19 cellular contexts compared by ENCODE assay signal in the genomic region with DNA sequence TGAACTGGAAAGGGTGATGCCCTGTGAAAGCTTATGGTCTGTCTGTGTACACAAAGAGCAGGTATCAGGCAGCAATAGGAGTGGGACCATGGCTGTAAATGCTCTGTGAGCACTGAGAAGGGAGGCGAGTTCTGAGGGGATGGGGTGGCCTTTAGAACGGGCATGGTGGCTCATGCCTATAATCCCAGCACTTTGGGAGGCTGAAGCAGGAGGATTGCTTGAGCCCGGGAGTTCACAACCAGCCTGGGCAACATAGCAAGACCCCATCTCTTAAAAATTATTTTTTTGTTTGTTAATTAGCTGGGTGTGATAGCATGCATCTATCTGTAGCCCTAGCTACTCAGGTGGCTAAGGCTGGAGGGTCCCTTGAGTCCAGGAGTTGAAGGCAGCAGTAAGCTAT. TPM values are rescaled to one million over a fixed set of nuclear protein-coding genes. Genes with fewer than 3 reads are reported as not detected.
DNase-seq lines count a peak whose midpoint lies in the region; ATAC-seq, FAIRE-seq and TF ChIP-seq lines count a peak whose summit lies in the region.
"Had no signal": no experiment of that assay in that cellular context is flagged by ENCODE, and none has a peak within 500 bp of the region (broad histone marks: within the 10 kb centered on the region; RNA-seq: fewer than 3 reads in every experiment).

No MANE protein-coding gene starts in this region.

- H3K9me3 ChIP-seq in HepG2 (ENCODE audit: low read length) (no peaks in the 10 kb centered on the region), right lobe of liver (no peaks in the 10 kb centered on the region), K562 (replicated peaks; ENCODE audit: control insufficient read depth, insufficient read depth, low read depth, low read length) (no peaks in the 10 kb centered on the region)
- H3K9me3 ChIP-seq: A549 had no signal

- H4K20me1 ChIP-seq in HepG2 (ENCODE audit: insufficient read depth, low read length) (peaks cover 12% of the 10 kb centered on the region), K562 (replicated peaks; ENCODE audit: control insufficient read depth, insufficient read depth, low read length) (peaks cover 13% of the 10 kb centered on the region; the same call in 1 of the 2 replicates)

- peaks cover 33% of the 10 kb centered on the region for H3K79me2 ChIP-seq in HepG2 (ENCODE audit: insufficient read depth, low read length)
- H3K79me2 ChIP-seq in K562 (ENCODE audit: control insufficient read depth, insufficient read depth, low read length), result peaks cover 40% of the 10 kb centered on the region

- no peak for ATAC-seq in HepG2
- ATAC-seq in right lobe of liver, result no peak
- ATAC-seq in K562, result no peak
- no peak for ATAC-seq in HG03280 (IDR thresholded peaks at IDR 0.05; ENCODE audit: unreplicated experiment)
- no peak for ATAC-seq in GM21619 (IDR thresholded peaks at IDR 0.05; ENCODE audit: unreplicated experiment)
- ATAC-seq: A549; CD8-positive, alpha-beta T cell had no signal

- peak overlapping the region; percentile 16 for H3K4me3 Mint-ChIP-seq in neural crest cell
- H3K4me3 Mint-ChIP-seq: CD8-positive, alpha-beta T cell; H9 had no signal

- H3K4me2 ChIP-seq in HepG2 (ENCODE audit: low read depth, low read length), result no peak overlapping the region
- H3K4me2 ChIP-seq in K562 (ENCODE audit: insufficient read depth, low read length), result no peak overlapping the region
- H3K4me2 ChIP-seq: A549 had no signal

- CTCF ChIA-PET in HepG2 (lab: Yijun Ruan, JAX; ENCODE audit: low intra/inter-chr PET ratio, low total read pairs), result no interaction called here
- CTCF ChIA-PET in K562 (lab: Yijun Ruan, JAX; ENCODE audit: low intra/inter-chr PET ratio), result no interaction called here

- H2AFZ ChIP-seq in HepG2 (ENCODE audit: low read length) (no peak overlapping the region), K562 (ENCODE audit: low read depth, low read length) (no peak overlapping the region)

- no peak for TF ChIP-seq EP300 in HepG2 (IDR thresholded peaks at IDR 0.05; ENCODE audit: low read depth in 2 of 2, low read length in 2 of 2)
- TF ChIP-seq EP300 in HepG2 (CRISPR knock-in tag; IDR thresholded peaks at IDR 0.05; ENCODE audit: borderline replicate concordance), result no peak
- no peak for TF ChIP-seq EP300 in K562 (IDR thresholded peaks at IDR 0.05; ENCODE audit: low read length)

- TF ChIP-seq POLR2A in HepG2 (IDR thresholded peaks at IDR 0.05; ENCODE audit: insufficient read depth in 1 of 2, low read depth in 2 of 2, low read length in 2 of 2) (no peak), right lobe of liver (IDR thresholded peaks at IDR 0.05) (no peak), NB4 (IDR thresholded peaks at IDR 0.05; ENCODE audit: extremely low read depth, insufficient read length) (no peak), K562 (conservative IDR thresholded peaks at IDR 0.05) (no peak)

- H3K4me1 ChIP-seq in HepG2 (ENCODE audit: insufficient read depth, low read length) (peaks cover 34% of the 10 kb centered on the region), right lobe of liver (peaks cover 0 to 5% (median 0%) of the 10 kb centered on the region in 4 donors), K562 (replicated peaks in 1 of 2; ENCODE audit: control insufficient read depth in 2 of 2, insufficient read depth in 2 of 2, low read length in 2 of 2) (peaks cover 22 to 26% of the 10 kb centered on the region in 2 experiments)

- peaks cover 22 to 49% of the 10 kb centered on the region in 2 experiments; a peak in 4 of 5 replicates for H3K36me3 ChIP-seq in HepG2 (replicated peaks in 1 of 2; ENCODE audit: control insufficient read depth in 1 of 2, insufficient read depth in 2 of 2, low read length in 2 of 2)
- peaks cover 0 to 13% (median 3%) of the 10 kb centered on the region in 4 donors for H3K36me3 ChIP-seq in right lobe of liver
- H3K36me3 ChIP-seq in K562 (ENCODE audit: control insufficient read depth, insufficient read depth, low read length), result peaks cover 64% of the 10 kb centered on the region

- no peak overlapping the region for H3K4me3 ChIP-seq in HepG2 (replicated peaks in 1 of 3; ENCODE audit: insufficient read depth in 1 of 3, low read depth in 2 of 3, low read length in 3 of 3)
- H3K4me3 ChIP-seq in right lobe of liver, result no peak overlapping the region
- peak overlapping the region; percentile 4 for H3K4me3 ChIP-seq in NB4 (ENCODE audit: low read depth, low read length)
- H3K4me3 ChIP-seq in K562, result no peak overlapping the region
- H3K4me3 ChIP-seq: A549 had no signal

- H3K27ac ChIP-seq in HepG2 (ENCODE audit: extremely low read length, insufficient read depth, low read length) (no peak overlapping the region), right lobe of liver (no peak overlapping the region), K562 (ENCODE audit: extremely low read depth, low read depth, low read length) (no peak overlapping the region)
- H3K27ac ChIP-seq: 22Rv1, A549 had no signal

- H3K9ac ChIP-seq in HepG2 (ENCODE audit: insufficient read depth, low read depth, low read length), result no peak overlapping the region
- no peak overlapping the region for H3K9ac ChIP-seq in K562 (ENCODE audit: insufficient read depth in 1 of 2, low read depth in 2 of 2, low read length in 2 of 2)

- BruUV-seq in HepG2 (replicated peaks; lab: Mats Ljungman, UMichigan), result no TSS peak
- no TSS peak for BruUV-seq in K562 (replicated peaks; lab: Mats Ljungman, UMichigan)

- POLR2A ChIA-PET in HepG2 (lab: Yijun Ruan, JAX), result no interaction called here
- POLR2A ChIA-PET in K562 (lab: Yijun Ruan, JAX), result interaction anchor here (0.9 to 1.4 kb wide), 4 partner anchors 9 to 55 kb away, joined by 3 to 7 read pairs (median 4); a partner anchor contains a TSS

- H3K27ac Mint-ChIP-seq in neural crest cell (ENCODE audit: unreplicated experiment), result no peak overlapping the region

- TF ChIP-seq RAD21 in HepG2 (CRISPR knock-in tag; IDR thresholded peaks at IDR 0.05), result no peak
- TF ChIP-seq RAD21 in K562 (CRISPR knock-in tag; conservative IDR thresholded peaks at IDR 0.05 in 1 of 2, IDR thresholded peaks at IDR 0.05 in 1 of 2), result no peak

- TF ChIP-seq CTCF in HepG2 (CRISPR knock-in tag; IDR thresholded peaks at IDR 0.05) (no peak), right lobe of liver (IDR thresholded peaks at IDR 0.05) (no peak), NB4 (IDR thresholded peaks at IDR 0.05; ENCODE audit: low read depth, low read length) (no peak), K562 (IDR thresholded peaks at IDR 0.05 in 2 of 3, conservative IDR thresholded peaks at IDR 0.05 in 1 of 3; ENCODE audit: insufficient read depth in 2 of 3, low read depth in 1 of 3, low read length in 3 of 3) (no peak), neural crest cell (conservative IDR thresholded peaks at IDR 0.05) (no peak)

- H3K27me3 ChIP-seq in HepG2 (ENCODE audit: control insufficient read depth in 1 of 2, insufficient read depth in 2 of 2, low read length in 2 of 2) (no peaks in the 10 kb centered on the region), right lobe of liver (no peaks in the 10 kb centered on the region), K562 (ENCODE audit: control insufficient read depth in 2 of 2, insufficient read depth in 2 of 2, low read length in 2 of 2) (no peaks in the 10 kb centered on the region)

- peaks cover 22% of the 10 kb centered on the region for H3K36me3 Mint-ChIP-seq in neural crest cell (ENCODE audit: low read depth)

- H3K27me3 Mint-ChIP-seq in neural crest cell (ENCODE audit: low read depth), result no peaks in the 10 kb centered on the region

- DNase-seq in HepG2 (ENCODE audit: low spot score), result no peak
- DNase-seq in right lobe of liver, result no peak
- DNase-seq in NB4 (ENCODE audit: low read depth), result no peak
- DNase-seq in K562 (ENCODE audit: extremely low read depth in 1 of 4, low spot score in 3 of 4), result no peak
- no peak for DNase-seq in neural crest cell (ENCODE audit: low read depth, low spot score)
- no peak for DNase-seq in NCI-H524 treated with DMSO at 0.1 percent for 48 hours (lab: John Stamatoyannopoulos, UW)
- DNase-seq: AML-193; Calu3; CD8-positive, alpha-beta T cell; DMS79 treated with DMSO at 0.1 percent for 48 hours; EL; GOT3; H9 had no signal

- FAIRE-seq in HepG2 (lab: Jason Lieb, UNC) (no peak), K562 (lab: Jason Lieb, UNC) (no peak)
- FAIRE-seq: A549, GM12891, GM18507 had no signal

- no peaks in the 10 kb centered on the region for H3K9me3 Mint-ChIP-seq in neural crest cell
- H3K9me3 Mint-ChIP-seq: CD8-positive, alpha-beta T cell; H9 had no signal

- in situ Hi-C loops in HepG2 (cut with HindIII; ENCODE audit: extremely low pct_ligation_motif_present, low pct_unique_long_range_greater_than_20kb) (no loop called here), K562 (cut with MboI) (no loop called here)

- 71% methylated on average over 3 of the region's 3 CpGs for WGBS in HepG2 (ENCODE audit: low lambda C conversion rate)
- WGBS in right lobe of liver (ENCODE audit: insufficient coverage, low coverage, low lambda C conversion rate, missing lambda C conversion rate), result 80% methylated on average over 1 of the region's 3 CpGs
- WGBS in K562 (ENCODE audit: insufficient coverage, low coverage, missing lambda C conversion rate), result 96% methylated on average over 3 of the region's 3 CpGs

- peaks cover 2% of the 10 kb centered on the region for H3K9me1 ChIP-seq in K562 (ENCODE audit: control insufficient read depth, insufficient read depth, low read length)

- H3K4me1 Mint-ChIP-seq in neural crest cell, result peaks cover 34% of the 10 kb centered on the region

- intact Hi-C loops in HepG2 (cut with micrococcal nuclease; ENCODE audit: unreplicated experiment), result no loop called here
- intact Hi-C loops in right lobe of liver (cut with DNase I), result no loop called here
- intact Hi-C loops in K562 (cut with micrococcal nuclease), result no loop called here

RNA-seq across cellular contexts. Expression of a gene that starts 3.5 kb away (rescaled TPM):
- total RNA-seq in HepG2 (2016; rRNA removed; fragmentation: Illumina TruSeq; extraction: Trizol) (23.6 and 29.9 TPM in 2 replicates), right lobe of liver (1 to 10 TPM; 2.2 to 5.0 (median 2.7) TPM), K562 (2014; rRNA removed) (36.3 and 39.3 TPM in 2 replicates), K562 (2014; rRNA removed; fragmentation: Illumina TruSeq; extraction: Trizol) (11.5 and 11.8 TPM in 2 replicates), K562 (2015; rRNA removed; fragmentation: Illumina TruSeq; extraction: Trizol) (31.4 and 31.9 TPM in 2 replicates), K562 (2021) (33.0 and 35.3 TPM in 2 replicates), neural crest cell (104 and 107 TPM in 2 replicates)
- total RNA-seq in HepG2 (2016; cell fraction: cytosol; rRNA removed; fragmentation: Illumina TruSeq; extraction: Trizol; ENCODE audit: low read depth), result 44.1 and 45.2 TPM in 2 replicates
- total RNA-seq in HepG2 (2016; cell fraction: insoluble cytoplasmic fraction; rRNA removed; fragmentation: Illumina TruSeq; extraction: Trizol), result 19.6 and 30.8 TPM in 2 replicates
- total RNA-seq in HepG2 (2016; cell fraction: membrane; rRNA removed; fragmentation: Illumina TruSeq; extraction: Trizol), result 65.9 and 67.9 TPM in 2 replicates
- 18.3 and 21.0 TPM in 2 replicates for total RNA-seq in HepG2 (2016; cell fraction: nucleus; rRNA removed; fragmentation: Illumina TruSeq; extraction: Trizol)
- polyA plus RNA-seq in HepG2 (2011; rRNA removed) (21.4 and 24.8 TPM in 2 replicates), K562 (2011; rRNA removed) (15.1 and 16.9 TPM in 2 replicates), K562 (2014; fragmentation: Illumina TruSeq; extraction: Trizol) (19.6 and 26.5 TPM in 2 replicates), K562 (2014; fragmentation: Nextera tagmentation; extraction: Ambion mirVana) (under 1 TPM; 0.70 to 0.95 TPM), K562 (2014; rRNA removed) (35.0 and 38.6 TPM in 2 replicates)
- 20.8 and 31.5 TPM in 2 replicates for polyA plus RNA-seq in HepG2 (2011; cell fraction: cytosol; rRNA removed)
- polyA plus RNA-seq in HepG2 (2011; cell fraction: nucleus; rRNA removed), result 29.5 and 33.6 TPM in 2 replicates
- 17.1 and 21.7 TPM in 2 replicates for polyA plus RNA-seq in HepG2 (2012)
- 69.3 and 70.4 TPM in 2 replicates for polyA plus RNA-seq in HepG2 (2016; cell fraction: cytosol; fragmentation: Illumina TruSeq; extraction: Trizol; ENCODE audit: low read depth)
- polyA plus RNA-seq in HepG2 (2016; cell fraction: insoluble cytoplasmic fraction; fragmentation: Illumina TruSeq; extraction: Trizol; ENCODE audit: low read depth), result 36.8 and 41.3 TPM in 2 replicates
- polyA plus RNA-seq in HepG2 (2016; cell fraction: membrane; fragmentation: Illumina TruSeq; extraction: Trizol; ENCODE audit: low read depth), result 88.9 and 91.0 TPM in 2 replicates
- 55.9 and 57.5 TPM in 2 replicates for polyA plus RNA-seq in HepG2 (2016; cell fraction: nucleus; fragmentation: Illumina TruSeq; extraction: Trizol; ENCODE audit: insufficient read depth, low read depth)
- polyA minus RNA-seq in HepG2 (2011; rRNA and poly(A)+ RNA removed; ENCODE audit: low replicate concordance), result 17.5 and 25.8 TPM in 2 replicates
- 9.3 and 10.1 TPM in 2 replicates for polyA minus RNA-seq in HepG2 (2011; cell fraction: cytosol; rRNA and poly(A)+ RNA removed)
- 13.3 and 14.8 TPM in 2 replicates for polyA minus RNA-seq in HepG2 (2011; cell fraction: nucleus; rRNA and poly(A)+ RNA removed)
- 22.0 and 38.1 TPM in 2 replicates for total RNA-seq in K562 (2011; cell fraction: chromatin; rRNA removed; ENCODE audit: low replicate concordance)
- total RNA-seq in K562 (2011; cell fraction: nucleolus; rRNA removed), result 26.2 and 28.3 TPM in 2 replicates
- 23.4 and 29.6 TPM in 2 replicates for total RNA-seq in K562 (2011; cell fraction: nucleoplasm; rRNA removed)
- 18.9 and 34.3 TPM in 2 replicates for polyA plus RNA-seq in K562 (2011; cell fraction: cytosol; rRNA removed)
- polyA plus RNA-seq in K562 (2011; cell fraction: nucleus; rRNA removed), result 17.4 and 25.9 TPM in 2 replicates
- 29.5 and 34.3 TPM in 2 replicates for polyA plus RNA-seq in K562 (2012)
- polyA minus RNA-seq in K562 (2011; rRNA and poly(A)+ RNA removed), result 4.3 and 4.6 TPM in 2 replicates
- polyA minus RNA-seq in K562 (2011; cell fraction: cytosol; rRNA and poly(A)+ RNA removed), result 10.5 and 11.5 TPM in 2 replicates
- 7.0 and 7.8 TPM in 2 replicates for polyA minus RNA-seq in K562 (2011; cell fraction: nucleus; rRNA and poly(A)+ RNA removed)

RNA-seq across cellular contexts. Expression of a gene that starts 22.2 kb away (rescaled TPM):
- total RNA-seq in HepG2 (2016; rRNA removed; fragmentation: Illumina TruSeq; extraction: Trizol), result 13.9 and 17.4 TPM in 2 replicates
- 2.8 and 3.2 TPM in 2 replicates for total RNA-seq in HepG2 (2016; cell fraction: cytosol; rRNA removed; fragmentation: Illumina TruSeq; extraction: Trizol; ENCODE audit: low read depth)
- total RNA-seq in HepG2 (2016; cell fraction: insoluble cytoplasmic fraction; rRNA removed; fragmentation: Illumina TruSeq; extraction: Trizol), result 13.6 and 14.5 TPM in 2 replicates
- total RNA-seq in HepG2 (2016; cell fraction: membrane; rRNA removed; fragmentation: Illumina TruSeq; extraction: Trizol), result 10.2 and 10.4 TPM in 2 replicates
- 13.5 and 15.1 TPM in 2 replicates for total RNA-seq in HepG2 (2016; cell fraction: nucleus; rRNA removed; fragmentation: Illumina TruSeq; extraction: Trizol)
- 13.5 and 14.6 TPM in 2 replicates for polyA plus RNA-seq in HepG2 (2011; rRNA removed)
- 9.1 and 10.3 TPM in 2 replicates for polyA plus RNA-seq in HepG2 (2011; cell fraction: cytosol; rRNA removed)
- 16.5 and 18.4 TPM in 2 replicates for polyA plus RNA-seq in HepG2 (2011; cell fraction: nucleus; rRNA removed)
- polyA plus RNA-seq in HepG2 (2012), result 11.6 and 13.0 TPM in 2 replicates
- 1.5 and 1.6 TPM in 2 replicates for polyA plus RNA-seq in HepG2 (2016; cell fraction: cytosol; fragmentation: Illumina TruSeq; extraction: Trizol; ENCODE audit: low read depth)
- polyA plus RNA-seq in HepG2 (2016; cell fraction: insoluble cytoplasmic fraction; fragmentation: Illumina TruSeq; extraction: Trizol; ENCODE audit: low read depth), result 13.0 and 19.7 TPM in 2 replicates
- polyA plus RNA-seq in HepG2 (2016; cell fraction: membrane; fragmentation: Illumina TruSeq; extraction: Trizol; ENCODE audit: low read depth), result 6.2 and 6.3 TPM in 2 replicates
- polyA plus RNA-seq in HepG2 (2016; cell fraction: nucleus; fragmentation: Illumina TruSeq; extraction: Trizol; ENCODE audit: insufficient read depth, low read depth), result 21.4 and 25.0 TPM in 2 replicates
- 21.4 and 36.1 TPM in 2 replicates for polyA minus RNA-seq in HepG2 (2011; rRNA and poly(A)+ RNA removed; ENCODE audit: low replicate concordance)
- 15.8 and 17.9 TPM in 2 replicates for polyA minus RNA-seq in HepG2 (2011; cell fraction: cytosol; rRNA and poly(A)+ RNA removed)
- 10.9 and 17.4 TPM in 2 replicates for polyA minus RNA-seq in HepG2 (2011; cell fraction: nucleus; rRNA and poly(A)+ RNA removed)
- total RNA-seq in right lobe of liver, result 10 to 100 TPM; 10.6 to 14.8 (median 12.2) TPM
- 57.5 and 86.5 TPM in 2 replicates for total RNA-seq in K562 (2011; cell fraction: chromatin; rRNA removed; ENCODE audit: low replicate concordance)
- 42.0 and 48.9 TPM in 2 replicates for total RNA-seq in K562 (2011; cell fraction: nucleolus; rRNA removed)
- 51.4 and 63.0 TPM in 2 replicates for total RNA-seq in K562 (2011; cell fraction: nucleoplasm; rRNA removed)
- 17.8 and 25.4 TPM in 2 replicates for total RNA-seq in K562 (2014; rRNA removed)
- total RNA-seq in K562 (2014; rRNA removed; fragmentation: Illumina TruSeq; extraction: Trizol), result 12.1 and 13.8 TPM in 2 replicates
- total RNA-seq in K562 (2015; rRNA removed; fragmentation: Illumina TruSeq; extraction: Trizol), result 15.1 and 17.4 TPM in 2 replicates
- 36.3 and 43.5 TPM in 2 replicates for total RNA-seq in K562 (2021)
- 13.8 and 18.5 TPM in 2 replicates for polyA plus RNA-seq in K562 (2011; rRNA removed)
- polyA plus RNA-seq in K562 (2011; cell fraction: cytosol; rRNA removed), result 13.0 and 20.1 TPM in 2 replicates
- 19.9 and 32.0 TPM in 2 replicates for polyA plus RNA-seq in K562 (2011; cell fraction: nucleus; rRNA removed)
- 22.5 and 23.3 TPM in 2 replicates for polyA plus RNA-seq in K562 (2012)
- 25.4 and 27.5 TPM in 2 replicates for polyA plus RNA-seq in K562 (2014; fragmentation: Illumina TruSeq; extraction: Trizol)
- polyA plus RNA-seq in K562 (2014; fragmentation: Nextera tagmentation; extraction: Ambion mirVana), result under 1 TPM; 0.32 to 0.45 TPM
- 20.9 and 23.0 TPM in 2 replicates for polyA plus RNA-seq in K562 (2014; rRNA removed)
- polyA minus RNA-seq in K562 (2011; rRNA and poly(A)+ RNA removed), result 18.7 and 19.8 TPM in 2 replicates
- polyA minus RNA-seq in K562 (2011; cell fraction: cytosol; rRNA and poly(A)+ RNA removed), result 24.5 TPM in 2 replicates
- 13.2 and 17.1 TPM in 2 replicates for polyA minus RNA-seq in K562 (2011; cell fraction: nucleus; rRNA and poly(A)+ RNA removed)
- total RNA-seq in neural crest cell, result 42.4 and 42.9 TPM in 2 replicates

RNA-seq across cellular contexts. Expression of a gene that starts 48.2 kb away (rescaled TPM):
- total RNA-seq in HepG2 (2016; rRNA removed; fragmentation: Illumina TruSeq; extraction: Trizol) (6.5 and 10.4 TPM in 2 replicates), right lobe of liver (10 to 100 TPM in 1 of 6 experiments, 1 to 10 TPM in 5; 4.8 to 10.7 (median 6.6) TPM), K562 (2014; rRNA removed) (6.7 and 7.6 TPM in 2 replicates), K562 (2014; rRNA removed; fragmentation: Illumina TruSeq; extraction: Trizol) (2.9 and 3.0 TPM in 2 replicates), K562 (2015; rRNA removed; fragmentation: Illumina TruSeq; extraction: Trizol) (3.7 and 4.2 TPM in 2 replicates), K562 (2021) (8.4 and 12.3 TPM in 2 replicates), neural crest cell (67.2 and 67.8 TPM in 2 replicates)
- 1.1 and 1.6 TPM in 2 replicates for total RNA-seq in HepG2 (2016; cell fraction: cytosol; rRNA removed; fragmentation: Illumina TruSeq; extraction: Trizol; ENCODE audit: low read depth)
- total RNA-seq in HepG2 (2016; cell fraction: insoluble cytoplasmic fraction; rRNA removed; fragmentation: Illumina TruSeq; extraction: Trizol), result 5.9 and 9.4 TPM in 2 replicates
- 4.9 and 5.3 TPM in 2 replicates for total RNA-seq in HepG2 (2016; cell fraction: membrane; rRNA removed; fragmentation: Illumina TruSeq; extraction: Trizol)
- total RNA-seq in HepG2 (2016; cell fraction: nucleus; rRNA removed; fragmentation: Illumina TruSeq; extraction: Trizol), result 8.8 and 11.2 TPM in 2 replicates
- polyA plus RNA-seq in HepG2 (2011; rRNA removed) (3.9 and 5.6 TPM in 2 replicates), K562 (2011; rRNA removed) (2.6 and 2.8 TPM in 2 replicates), K562 (2014; fragmentation: Illumina TruSeq; extraction: Trizol) (2.5 and 2.6 TPM in 2 replicates), K562 (2014; fragmentation: Nextera tagmentation; extraction: Ambion mirVana) (under 1 TPM; 0.45 TPM), K562 (2014; rRNA removed) (4.6 and 5.1 TPM in 2 replicates)
- 2.2 and 3.2 TPM in 2 replicates for polyA plus RNA-seq in HepG2 (2011; cell fraction: cytosol; rRNA removed)
- polyA plus RNA-seq in HepG2 (2011; cell fraction: nucleus; rRNA removed), result 15.3 and 19.0 TPM in 2 replicates
- 6.4 and 6.6 TPM in 2 replicates for polyA plus RNA-seq in HepG2 (2012)
- 0.53 and 0.94 TPM in 2 replicates for polyA plus RNA-seq in HepG2 (2016; cell fraction: cytosol; fragmentation: Illumina TruSeq; extraction: Trizol; ENCODE audit: low read depth)
- polyA plus RNA-seq in HepG2 (2016; cell fraction: insoluble cytoplasmic fraction; fragmentation: Illumina TruSeq; extraction: Trizol; ENCODE audit: low read depth), result 6.0 and 6.2 TPM in 2 replicates
- polyA plus RNA-seq in HepG2 (2016; cell fraction: membrane; fragmentation: Illumina TruSeq; extraction: Trizol; ENCODE audit: low read depth), result 2.1 and 2.6 TPM in 2 replicates
- 20.0 and 22.4 TPM in 2 replicates for polyA plus RNA-seq in HepG2 (2016; cell fraction: nucleus; fragmentation: Illumina TruSeq; extraction: Trizol; ENCODE audit: insufficient read depth, low read depth)
- 4.8 and 5.2 TPM in 2 replicates for polyA minus RNA-seq in HepG2 (2011; rRNA and poly(A)+ RNA removed; ENCODE audit: low replicate concordance)
- polyA minus RNA-seq in HepG2 (2011; cell fraction: cytosol; rRNA and poly(A)+ RNA removed), result 4.2 and 4.4 TPM in 2 replicates
- 9.0 and 11.1 TPM in 2 replicates for polyA minus RNA-seq in HepG2 (2011; cell fraction: nucleus; rRNA and poly(A)+ RNA removed)
- total RNA-seq in K562 (2011; cell fraction: chromatin; rRNA removed; ENCODE audit: low replicate concordance), result 11.1 and 14.8 TPM in 2 replicates
- total RNA-seq in K562 (2011; cell fraction: nucleolus; rRNA removed), result 8.8 and 11.5 TPM in 2 replicates
- 12.8 and 16.3 TPM in 2 replicates for total RNA-seq in K562 (2011; cell fraction: nucleoplasm; rRNA removed)
- polyA plus RNA-seq in K562 (2011; cell fraction: cytosol; rRNA removed), result 1.7 and 4.1 TPM in 2 replicates
- 10.4 and 14.9 TPM in 2 replicates for polyA plus RNA-seq in K562 (2011; cell fraction: nucleus; rRNA removed)
- 3.1 and 3.3 TPM in 2 replicates for polyA plus RNA-seq in K562 (2012)
- 1.9 and 2.1 TPM in 2 replicates for polyA minus RNA-seq in K562 (2011; rRNA and poly(A)+ RNA removed)
- polyA minus RNA-seq in K562 (2011; cell fraction: cytosol; rRNA and poly(A)+ RNA removed), result 2.3 and 4.7 TPM in 2 replicates
- polyA minus RNA-seq in K562 (2011; cell fraction: nucleus; rRNA and poly(A)+ RNA removed), result 5.1 and 5.3 TPM in 2 replicates
